1 cellular context compared by ENCODE assay signal in the genomic region with DNA sequence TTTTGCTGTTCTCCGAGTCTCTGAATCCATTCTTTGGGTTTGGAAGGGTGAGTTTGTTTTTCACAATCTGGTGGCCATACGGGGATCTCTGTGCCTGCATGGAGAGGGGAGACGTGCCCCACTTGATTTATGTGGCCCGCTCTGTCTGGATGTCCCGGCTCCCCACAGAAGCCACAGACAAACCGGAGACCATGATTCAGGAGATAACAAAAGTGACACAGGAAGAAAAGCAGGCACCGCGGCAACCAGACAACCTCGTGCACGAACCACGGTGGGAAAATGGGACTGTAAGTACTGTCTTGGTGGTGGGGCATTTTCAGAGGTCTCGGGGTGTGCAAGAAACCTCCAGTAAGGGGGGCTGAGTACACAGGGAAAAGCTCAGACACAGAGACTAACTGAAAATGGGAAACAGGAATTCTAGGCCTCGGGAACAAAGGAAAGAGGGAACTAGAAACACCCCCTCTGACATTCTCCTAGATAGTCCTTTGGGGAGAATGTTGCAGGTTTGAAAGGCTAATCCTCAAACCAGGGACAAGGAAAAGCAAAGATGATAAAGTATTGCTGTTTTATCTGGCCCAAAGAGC.
A peak's percentile ranks its signal among the peaks of the same experiment; 100 is the strongest.
TF ChIP-seq lines count a peak whose summit lies in the region.

No MANE protein-coding gene starts in this region.

TF ChIP-seq in GM12878, 131 proteins besides CTCF, POLR2A, EP300 and RAD21 (continued from another document):
- TF ChIP-seq ZNF207 (IDR thresholded peaks at IDR 0.05; ENCODE audit: borderline replicate concordance) (no peak), WRNIP1 (IDR thresholded peaks at IDR 0.05; ENCODE audit: borderline replicate concordance, low read depth, low read length) (no peak), RBBP5 (conservative IDR thresholded peaks at IDR 0.05) (no peak), RUNX3 (IDR thresholded peaks at IDR 0.05; ENCODE audit: low read length) (0 out of 2 replicates have a peak, but pooled peaks have one; percentile 11), STAT1 (conservative IDR thresholded peaks at IDR 0.05) (no peak), ZNF217 (IDR thresholded peaks at IDR 0.05) (no peak)
